22 cellular contexts compared by ENCODE assay signal in genomic region chr3:128215290-128215689, GRCh38.
DNase-seq lines count a peak whose midpoint lies in the region; ATAC-seq and TF ChIP-seq lines count a peak whose summit lies in the region.
"Had no signal": no experiment of that assay in that cellular context is flagged by ENCODE, and none has a peak within 500 bp of the region (broad histone marks: within the 10 kb centered on the region; RNA-seq: fewer than 3 reads in every experiment).

No MANE protein-coding gene starts in this region.

- H3K4me1 ChIP-seq in SK-N-SH (ENCODE audit: control insufficient read depth in 1 of 2, insufficient read depth in 2 of 2, low read depth in 1 of 2, low read length in 1 of 2) = peaks cover 10 to 41% of the 10 kb centered on the region in 2 experiments; a peak in 3 of 4 replicates

- CTCF ChIA-PET in SK-N-SH (lab: Yijun Ruan, JAX) = interaction anchor here (0.8 to 2.0 kb wide), 2 partner anchors 11 to 15 kb away, joined by 3 to 9 read pairs; no protein-coding TSS in a partner anchor

- H3K9me3 Mint-ChIP-seq in stimulated activated naive B cell treated with anti-CD40 and anti-IgM and Interleukin-4, amounts not matched to agents 10 μg/mL and 1 μg/mL and 100 μg/mL, for 72 hours = peaks cover 4 to 7% of the 10 kb centered on the region in 2 donors
- H3K9me3 Mint-ChIP-seq: CD4-positive, alpha-beta T cell; H9; HFFc6 had no signal

- WGBS in SK-N-SH (ENCODE audit: low lambda C conversion rate) = 100% methylated on average over 2 of the region's 2 CpGs

- H3K4me3 Mint-ChIP-seq in stimulated activated naive B cell treated with anti-CD40 and anti-IgM and Interleukin-4, amounts not matched to agents 10 μg/mL and 1 μg/mL and 100 μg/mL, for 72 hours = no peak overlapping the region
- H3K4me3 Mint-ChIP-seq: CD14-positive monocyte; CD4-positive, alpha-beta T cell; CD8-positive, alpha-beta memory T cell; HFFc6 had no signal

- peak overlapping the region; percentile 60 for H3K27ac Mint-ChIP-seq in stimulated activated naive B cell treated with anti-CD40 and anti-IgM and Interleukin-4, amounts not matched to agents 10 μg/mL and 1 μg/mL and 100 μg/mL, for 72 hours
- H3K27ac Mint-ChIP-seq: CD14-positive monocyte; CD4-positive, alpha-beta T cell; H9; HFFc6 had no signal

- H3K27me3 Mint-ChIP-seq in stimulated activated naive B cell treated with anti-CD40 and anti-IgM and Interleukin-4, amounts not matched to agents 10 μg/mL and 1 μg/mL and 100 μg/mL, for 72 hours = no peaks in the 10 kb centered on the region
- H3K27me3 Mint-ChIP-seq: CD4-positive, alpha-beta T cell had no signal

- no peaks in the 10 kb centered on the region for H3K27me3 ChIP-seq in SK-N-SH (ENCODE audit: insufficient read depth)
- H3K27me3 ChIP-seq: BE2C; BLaER1 treated with 17β-estradiol and CSF1 and Interleukin-3, amounts not matched to agents 10 nM and 100 nM had no signal

- no peak overlapping the region for H3K4me3 ChIP-seq in SK-N-SH (ENCODE audit: low read depth in 2 of 2, low read length in 1 of 2)
- H3K4me3 ChIP-seq: BLaER1 treated with 17β-estradiol and CSF1 and Interleukin-3, amounts not matched to agents 10 nM and 100 nM; GM23248 had no signal

- no peak overlapping the region for H3K4me2 ChIP-seq in SK-N-SH
- H3K4me2 ChIP-seq: BLaER1 treated with 17β-estradiol and CSF1 and Interleukin-3, amounts not matched to agents 10 nM and 100 nM had no signal

- intact Hi-C loops in sciatic nerve (cut with DNase I) = no loop called here

- H3K9me2 ChIP-seq in SK-N-SH = no peaks in the 10 kb centered on the region

- TF ChIP-seq CTCF in SK-N-SH (IDR thresholded peaks at IDR 0.05) = no peak

- no peak for ATAC-seq in SK-N-SH treated with all-trans-retinoic acid at 6 μM for 48 hours
- no peak for ATAC-seq in stimulated activated naive B cell treated with anti-CD40 and anti-IgM and Interleukin-4, amounts not matched to agents 10 μg/mL and 1 μg/mL and 100 μg/mL, for 72 hours (replicated peaks)
- ATAC-seq in sciatic nerve = no peak
- no peak for ATAC-seq in HG03095 (IDR thresholded peaks at IDR 0.05; ENCODE audit: unreplicated experiment)
- ATAC-seq: HCT116 had no signal

- no peaks in the 10 kb centered on the region for H3K9me3 ChIP-seq in SK-N-SH
- H3K9me3 ChIP-seq: BE2C had no signal

- no peak overlapping the region for H2AFZ ChIP-seq in SK-N-SH (ENCODE audit: low read depth)
- H2AFZ ChIP-seq: GM23248 had no signal

- POLR2A ChIA-PET in SK-N-SH (lab: Yijun Ruan, JAX) = interaction anchor here (0.6 kb wide), 1 partner anchor 63 kb away, joined by 3 read pairs; no protein-coding TSS in a partner anchor

- TF ChIP-seq RAD21 in SK-N-SH (IDR thresholded peaks at IDR 0.05; ENCODE audit: low read length) (no peak), Ishikawa (IDR thresholded peaks at IDR 0.05; ENCODE audit: low read depth) (no peak)

- H3F3A ChIP-seq in SK-N-SH (replicated peaks; ENCODE audit: insufficient read depth) = no peaks in the 10 kb centered on the region

- peaks cover 13 to 32% of the 10 kb centered on the region in 2 donors for H3K4me1 Mint-ChIP-seq in stimulated activated naive B cell treated with anti-CD40 and anti-IgM and Interleukin-4, amounts not matched to agents 10 μg/mL and 1 μg/mL and 100 μg/mL, for 72 hours
- H3K4me1 Mint-ChIP-seq: CD14-positive monocyte had no signal

- TF ChIP-seq EP300 in SK-N-SH (IDR thresholded peaks at IDR 0.05; ENCODE audit: borderline replicate concordance in 1 of 2, low read depth in 1 of 2, low read length in 1 of 2) (no peak), Ishikawa (IDR thresholded peaks at IDR 0.05; ENCODE audit: borderline replicate concordance) (no peak)

- H3K9ac ChIP-seq in SK-N-SH = no peak overlapping the region
- H3K9ac ChIP-seq: BLaER1 treated with 17β-estradiol and CSF1 and Interleukin-3, amounts not matched to agents 10 nM and 100 nM; GM23248 had no signal

- DNase-seq in SK-N-SH (no peak), kidney tubule cell (ENCODE audit: low spot score) (peak; percentile 52), sciatic nerve (ENCODE audit: low spot score) (no peak), COLO668 (lab: John Stamatoyannopoulos, UW; ENCODE audit: unreplicated experiment) (no peak)
- DNase-seq in stimulated activated naive B cell treated with anti-CD40 and anti-IgM and Interleukin-4, amounts not matched to agents 10 μg/mL and 1 μg/mL and 100 μg/mL, for 72 hours = no peak
- DNase-seq: AML-193; BE2C; CD4-positive, alpha-beta T cell; CD8-positive, alpha-beta memory T cell; COR-L47; DMS153; DND-41; GM23248; H9; HFFc6 had no signal

- no peak overlapping the region for H3K27ac ChIP-seq in SK-N-SH (ENCODE audit: low read depth in 2 of 2, low read length in 1 of 2)
- H3K27ac ChIP-seq: 22Rv1; BLaER1 treated with 17β-estradiol and CSF1 and Interleukin-3, amounts not matched to agents 10 nM and 100 nM; GM23248 had no signal

- peaks cover 3% of the 10 kb centered on the region; the same call in 1 of the 2 replicates for H3K79me2 ChIP-seq in SK-N-SH (ENCODE audit: insufficient read depth)

- no peaks in the 10 kb centered on the region for H3K36me3 ChIP-seq in SK-N-SH (replicated peaks in 1 of 2; ENCODE audit: control insufficient read depth in 1 of 2, insufficient read depth in 2 of 2, low read length in 1 of 2)
- H3K36me3 ChIP-seq: BE2C had no signal

- H4K20me1 ChIP-seq in SK-N-SH (ENCODE audit: insufficient read depth) = 0 out of 2 replicates have a peak, but pooled peaks cover 4% of the 10 kb centered on the region

- H3K36me3 Mint-ChIP-seq in stimulated activated naive B cell treated with anti-CD40 and anti-IgM and Interleukin-4, amounts not matched to agents 10 μg/mL and 1 μg/mL and 100 μg/mL, for 72 hours = peaks cover 12 to 34% of the 10 kb centered on the region in 2 donors

TF ChIP-seq in SK-N-SH, 30 proteins besides CTCF, POLR2A, EP300 and RAD21 (continues in another document):
- TF ChIP-seq SIN3A (IDR thresholded peaks at IDR 0.05; ENCODE audit: borderline replicate concordance, low read depth, low read length) = no peak

TF ChIP-seq in SK-N-SH treated with all-trans-retinoic acid at 6 μM for 48 hours, 23 proteins besides CTCF, POLR2A, EP300 and RAD21 (continues in another document):
- TF ChIP-seq TCF4 (CRISPR knock-in tag; IDR thresholded peaks at IDR 0.05; ENCODE audit: borderline replicate concordance) = no peak
- TF ChIP-seq GLIS3 (CRISPR knock-in tag; IDR thresholded peaks at IDR 0.05) = no peak
- TF ChIP-seq RARB (CRISPR knock-in tag; IDR thresholded peaks at IDR 0.05) = no peak
- TF ChIP-seq SNAI2 (CRISPR knock-in tag; IDR thresholded peaks at IDR 0.05) = no peak
- no peak for TF ChIP-seq BACH2 (CRISPR knock-in tag; IDR thresholded peaks at IDR 0.05; ENCODE audit: borderline replicate concordance)
- TF ChIP-seq ZNF8 (CRISPR knock-in tag; IDR thresholded peaks at IDR 0.05) = no peak
- no peak for TF ChIP-seq CREB5 (CRISPR knock-in tag; IDR thresholded peaks at IDR 0.05; ENCODE audit: low read depth)
- TF ChIP-seq ESRRG (CRISPR knock-in tag; IDR thresholded peaks at IDR 0.05) = no peak
- TF ChIP-seq ZNF565 (CRISPR knock-in tag; conservative IDR thresholded peaks at IDR 0.05; ENCODE audit: low read depth) = no peak

TF ChIP-seq in Ishikawa, 13 proteins besides CTCF, POLR2A, EP300 and RAD21:
- TF ChIP-seq REST (IDR thresholded peaks at IDR 0.05; ENCODE audit: low read depth) = peak; percentile 61; the same call in 1 of the 2 replicates
- TF ChIP-seq YY1 (IDR thresholded peaks at IDR 0.05; ENCODE audit: low read depth) = no peak
- TF ChIP-seq CREB1 (IDR thresholded peaks at IDR 0.05; ENCODE audit: low read depth) = no peak
- TF ChIP-seq ZBTB7A (IDR thresholded peaks at IDR 0.05; ENCODE audit: low read depth) = no peak
